In the genomic region with DNA sequence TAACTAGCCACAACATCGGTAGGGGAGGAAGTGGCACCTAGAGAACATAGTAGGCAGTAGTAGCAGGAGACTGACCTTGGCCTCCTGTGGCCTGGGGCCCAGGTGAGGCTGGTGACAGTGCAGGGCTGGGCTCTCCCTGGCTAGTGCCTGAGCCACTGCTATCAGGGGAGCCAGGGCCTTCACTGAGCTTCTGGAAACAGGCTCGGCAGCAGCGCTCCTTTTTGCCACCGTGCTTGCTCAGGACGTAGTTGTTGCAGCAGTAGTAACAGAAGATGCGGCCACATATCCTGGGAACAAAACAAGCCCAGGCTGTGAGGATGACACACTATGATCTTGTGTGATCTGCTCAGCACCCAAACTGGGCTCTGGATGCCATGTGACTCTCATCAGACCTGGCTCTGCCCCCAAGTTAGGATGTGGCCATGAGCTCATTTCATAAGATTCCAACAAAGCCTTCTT, we compare ENCODE assay signal across 13 cellular contexts. TPM values are rescaled to one million over a fixed set of nuclear protein-coding genes. Genes with fewer than 3 reads are reported as not detected.
A peak's percentile ranks its signal among the peaks of the same experiment; 100 is the strongest.
DNase-seq lines count a peak whose midpoint lies in the region; ATAC-seq and TF ChIP-seq lines count a peak whose summit lies in the region.
"Had no signal": no experiment of that assay in that cellular context is flagged by ENCODE, and none has a peak within 500 bp of the region (broad histone marks: within the 10 kb centered on the region; RNA-seq: fewer than 3 reads in every experiment).

No MANE protein-coding gene starts in this region.

- no peak for TF ChIP-seq CTCF in activated CD8-positive, alpha-beta T cell treated with anti-CD3 and anti-CD28 coated beads for 36 hours (IDR thresholded peaks at IDR 0.05)
- no peak for TF ChIP-seq CTCF in psoas muscle (IDR thresholded peaks at IDR 0.05)

- H3K4me1 ChIP-seq in CD4-positive, alpha-beta memory T cell (ENCODE audit: insufficient read depth, low read length) = peaks cover 25% of the 10 kb centered on the region
- peaks cover 23% of the 10 kb centered on the region for H3K4me1 ChIP-seq in psoas muscle

- H3K9me3 ChIP-seq in CD4-positive, alpha-beta memory T cell (ENCODE audit: control insufficient read depth in 1 of 2, low read length in 2 of 2) = no peaks in the 10 kb centered on the region
- no peaks in the 10 kb centered on the region for H3K9me3 ChIP-seq in psoas muscle

- ATAC-seq in activated CD8-positive, alpha-beta T cell treated with anti-CD3 and anti-CD28 coated beads for 36 hours = no peak
- ATAC-seq in Right ventricle myocardium superior (ENCODE audit: poor library complexity) (peak; percentile 51), psoas muscle (peak; percentile 96 to 97 (median 97)), GM18873 (IDR thresholded peaks at IDR 0.05; ENCODE audit: low FRiP score, unreplicated experiment) (no peak), GM21576 (IDR thresholded peaks at IDR 0.05; ENCODE audit: unreplicated experiment) (no peak)

- H3K27ac ChIP-seq in CD4-positive, alpha-beta memory T cell (ENCODE audit: low read depth, low read length) = peak overlapping the region; percentile 4
- peak overlapping the region; percentile 88 for H3K27ac ChIP-seq in psoas muscle

- peak overlapping the region in 4 of 7 donors; percentile 3 to 66 (median 26) for H3K27ac Mint-ChIP-seq in CD4-positive, alpha-beta memory T cell
- peak overlapping the region; percentile 44 for H3K27ac Mint-ChIP-seq in activated CD8-positive, alpha-beta T cell treated with anti-CD3 and anti-CD28 coated beads for 36 hours

- no peak for DNase-seq in CD4-positive, alpha-beta memory T cell
- no peak for DNase-seq in activated CD8-positive, alpha-beta T cell treated with anti-CD3 and anti-CD28 coated beads for 36 hours
- DNase-seq in Right ventricle myocardium superior = no peak
- DNase-seq in psoas muscle = peak; percentile 43 to 80
- no peak for DNase-seq in SW 1271 (lab: John Stamatoyannopoulos, UW)
- no peak for DNase-seq in activated T-cell treated with anti-CD3 and anti-CD28 coated beads, Interleukin-2, amount 50 U/mL, for 1 hour
- DNase-seq: NCI-H1694 treated with DMSO at 0.1 percent for 48 hours, NCI-H774 had no signal

- H3K9me3 Mint-ChIP-seq in CD4-positive, alpha-beta memory T cell = no peaks in the 10 kb centered on the region
- H3K9me3 Mint-ChIP-seq in activated CD8-positive, alpha-beta T cell treated with anti-CD3 and anti-CD28 coated beads for 36 hours = no peaks in the 10 kb centered on the region

- H3K36me3 Mint-ChIP-seq in CD4-positive, alpha-beta memory T cell = peaks cover 83 to 97% of the 10 kb centered on the region in 2 donors
- peaks cover 91% of the 10 kb centered on the region for H3K36me3 Mint-ChIP-seq in activated CD8-positive, alpha-beta T cell treated with anti-CD3 and anti-CD28 coated beads for 36 hours (ENCODE audit: low read depth)

- H3K36me3 ChIP-seq in CD4-positive, alpha-beta memory T cell (ENCODE audit: insufficient read depth, low read length) = peaks cover 80% of the 10 kb centered on the region
- peaks cover 11 to 100% of the 10 kb centered on the region in 2 donors for H3K36me3 ChIP-seq in psoas muscle (ENCODE audit: insufficient read depth in 1 of 2, low read depth in 1 of 2)

- H3K27me3 Mint-ChIP-seq in CD4-positive, alpha-beta memory T cell = no peaks in the 10 kb centered on the region
- no peaks in the 10 kb centered on the region for H3K27me3 Mint-ChIP-seq in activated CD8-positive, alpha-beta T cell treated with anti-CD3 and anti-CD28 coated beads for 36 hours

- CTCF ChIA-PET in CD4-positive, alpha-beta memory T cell (lab: Charles Lee; ENCODE audit: partially characterized antibody) = interaction anchor here (1.3 to 14.1 kb wide), 4 partner anchors 9 to 120 kb away, joined by 5 to 153 read pairs (median 79); a partner anchor contains a TSS
- CTCF ChIA-PET in activated CD8-positive, alpha-beta T cell treated with anti-CD3 and anti-CD28 coated beads for 36 hours (lab: Charles Lee) = interaction anchor here (0.7 to 14.2 kb wide), 5 partner anchors 10 to 123 kb away, joined by 3 to 136 read pairs (median 4); no protein-coding TSS in a partner anchor

- WGBS in psoas muscle, 3 donors = 33 to 66% (median 43%) methylated on average over 6 of the region's 6 CpGs

- intact Hi-C loops in CD4-positive, alpha-beta memory T cell (cut with micrococcal nuclease) = no loop called here
- intact Hi-C loops in activated CD8-positive, alpha-beta T cell treated with anti-CD3 and anti-CD28 coated beads for 36 hours (cut with micrococcal nuclease) = no loop called here
- intact Hi-C loops in Right ventricle myocardium superior (cut with DNase I) = no loop called here
- intact Hi-C loops in psoas muscle (cut with DNase I) = no loop called here

- no peak overlapping the region for H3K4me3 ChIP-seq in CD4-positive, alpha-beta memory T cell (ENCODE audit: low read length in 2 of 2)
- peak overlapping the region; percentile 21 for H3K4me3 ChIP-seq in psoas muscle

- peak overlapping the region in 1 of 8 donors; percentile 25 for H3K4me3 Mint-ChIP-seq in CD4-positive, alpha-beta memory T cell
- H3K4me3 Mint-ChIP-seq in activated CD8-positive, alpha-beta T cell treated with anti-CD3 and anti-CD28 coated beads for 36 hours = no peak overlapping the region

- no peaks in the 10 kb centered on the region for H3K27me3 ChIP-seq in CD4-positive, alpha-beta memory T cell (ENCODE audit: insufficient read depth, low read length)
- no peaks in the 10 kb centered on the region for H3K27me3 ChIP-seq in psoas muscle (ENCODE audit: insufficient read depth in 3 of 3, low read length in 2 of 3)

- peaks cover 8 to 55% (median 33%) of the 10 kb centered on the region in 4 donors for H3K4me1 Mint-ChIP-seq in CD4-positive, alpha-beta memory T cell
- H3K4me1 Mint-ChIP-seq in activated CD8-positive, alpha-beta T cell treated with anti-CD3 and anti-CD28 coated beads for 36 hours (ENCODE audit: low read depth) = peaks cover 31% of the 10 kb centered on the region

- POLR2A ChIA-PET in CD4-positive, alpha-beta memory T cell (lab: Charles Lee; ENCODE audit: partially characterized antibody) = interaction anchor here (0.6 to 2.7 kb wide), 7 partner anchors 8 to 36 kb away, joined by 3 to 12 read pairs (median 5); a partner anchor contains a TSS
- POLR2A ChIA-PET in activated CD8-positive, alpha-beta T cell treated with anti-CD3 and anti-CD28 coated beads for 36 hours (lab: Charles Lee) = interaction anchor here (1.2 to 5.0 kb wide), 9 partner anchors 8 to 107 kb away, joined by 3 to 17 read pairs (median 5); a partner anchor contains a TSS

RNA-seq across cellular contexts. Expression of a gene that starts 15.1 kb away (rescaled TPM):
- 1 to 10 TPM; 8.6 to 9.6 TPM for total RNA-seq in CD4-positive, alpha-beta memory T cell
- 10 to 100 TPM in 1 of 2 donors, 1 to 10 TPM in 1; 6.1 to 13.6 TPM for polyA plus RNA-seq in CD4-positive, alpha-beta memory T cell
- 1 to 10 TPM; 3.2 to 3.4 TPM for total RNA-seq in activated CD8-positive, alpha-beta T cell treated with anti-CD3 and anti-CD28 coated beads for 36 hours
- total RNA-seq in Right ventricle myocardium superior (0.22 TPM), psoas muscle (under 1 TPM in 1 of 4 donors, not detected in 3; 0.50 TPM)
- polyA plus RNA-seq in psoas muscle = under 1 TPM in 2 of 3 donors, not detected in 1; 0.05 to 0.10 TPM
- total RNA-seq: Daoy, kidney epithelial cell had no signal
- polyA plus RNA-seq: neural cell had no signal

RNA-seq across cellular contexts. Expression of a gene that starts 37.3 kb away (rescaled TPM):
- total RNA-seq in CD4-positive, alpha-beta memory T cell = 10 to 100 TPM; 42.5 to 43.3 TPM
- 10 to 100 TPM in 1 of 2 donors, under 1 TPM in 1; 0.73 to 10.8 TPM for polyA plus RNA-seq in CD4-positive, alpha-beta memory T cell
- total RNA-seq in activated CD8-positive, alpha-beta T cell treated with anti-CD3 and anti-CD28 coated beads for 36 hours = 10 to 100 TPM; 14.1 to 14.5 TPM
- total RNA-seq in Right ventricle myocardium superior = 120 TPM
- total RNA-seq in psoas muscle = 100 to 1,000 TPM in 3 of 4 donors, 10 to 100 TPM in 1; 60.1 to 129 (median 115) TPM
- polyA plus RNA-seq in psoas muscle = 10 to 100 TPM; 14.0 to 68.3 (median 40.0) TPM

Comparison
In these comparisons a context has a peak if more than half of its experiments do, and no peak if none do; other contexts are left out.
1. DNase-seq: peak in psoas muscle (2 of 2); none in CD4-positive, alpha-beta memory T cell (0 of 5), activated CD8-positive, alpha-beta T cell treated with anti-CD3 and anti-CD28 coated beads for 36 hours (single experiment), Right ventricle myocardium superior (single experiment), SW 1271 (0 of 2) and activated T-cell treated with anti-CD3 and anti-CD28 coated beads, Interleukin-2, amount 50 U/mL, for 1 hour (single experiment).
2. ATAC-seq: peak in Right ventricle myocardium superior (single experiment) and psoas muscle (4 of 4); none in activated CD8-positive, alpha-beta T cell treated with anti-CD3 and anti-CD28 coated beads for 36 hours (single experiment), GM18873 (single experiment) and GM21576 (single experiment).